ENCODE assay signal across 8 cellular contexts in genomic region chr19:42535276-42535675, GRCh38. TPM values are rescaled to one million over a fixed set of nuclear protein-coding genes. Genes with fewer than 3 reads are reported as not detected.
"Had no signal": no experiment of that assay in that cellular context is flagged by ENCODE, and none has a peak within 500 bp of the region (broad histone marks: within the 10 kb centered on the region; RNA-seq: fewer than 3 reads in every experiment).

No MANE protein-coding gene starts in this region.

RNA-seq across cellular contexts. Expression of gene CEACAM1, which starts 7.0 kb away (rescaled TPM):
- total RNA-seq: temporal lobe had no signal

RNA-seq across cellular contexts. Expression of gene CEACAM8, which starts 59.4 kb away (rescaled TPM):
- total RNA-seq: thoracic aorta, thyroid gland, tibial nerve, upper lobe of right lung, ureter, vagina had no signal
- polyA plus RNA-seq: urinary bladder had no signal
